ENCODE assay signal across 15 cellular contexts in the genomic region with DNA sequence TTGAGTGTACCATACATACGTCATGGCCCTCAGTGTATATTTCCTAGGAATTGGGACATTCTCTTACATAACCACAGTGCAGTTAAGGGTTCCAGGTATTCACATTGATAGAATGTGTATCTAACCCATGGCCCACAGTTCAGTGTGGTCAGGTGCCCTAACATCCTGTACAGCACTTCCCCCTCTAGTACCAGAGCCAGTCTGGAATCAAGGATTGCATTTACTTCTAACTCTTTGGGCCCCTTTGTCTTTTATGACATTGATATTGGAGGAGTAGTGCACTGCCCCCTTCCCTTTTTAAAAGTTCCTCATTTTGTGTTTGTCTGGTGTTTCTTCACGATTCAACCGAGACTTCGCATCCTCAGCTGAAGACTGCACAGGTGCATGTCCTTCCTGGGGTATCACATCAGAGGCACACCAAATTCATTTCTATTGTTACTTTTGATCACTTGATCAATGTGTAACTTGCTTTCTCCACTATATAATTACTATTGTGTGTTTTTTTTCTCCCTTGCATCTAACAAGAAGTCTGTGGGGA. TPM values are rescaled to one million over a fixed set of nuclear protein-coding genes. Genes with fewer than 3 reads are reported as not detected.
"Had no signal": no experiment of that assay in that cellular context is flagged by ENCODE, and none has a peak within 500 bp of the region (broad histone marks: within the 10 kb centered on the region; RNA-seq: fewer than 3 reads in every experiment).

No MANE protein-coding gene starts in this region.

- H3K36me3 ChIP-seq: brain microvascular endothelial cell, uterus had no signal

- H3K4me1 Mint-ChIP-seq: neural crest cell had no signal

- H3K4me3 Mint-ChIP-seq: dendritic cell treated with granulocyte-macrophage colony-stimulating factor and Interleukin-4, amounts not matched to agents 40 ng/mL and 50 ng/mL, for 4 days; neural crest cell had no signal

- H3K9ac ChIP-seq: parathyroid adenoma had no signal

- H3K4me1 ChIP-seq: parathyroid adenoma, tibial artery, uterus had no signal

- ATAC-seq: activated naive CD4-positive, alpha-beta T cell treated with anti-CD3 and anti-CD28 coated beads, Interleukin-2, amount 50 U/mL, for 72 hours had no signal

- H3K27ac Mint-ChIP-seq: activated naive CD4-positive, alpha-beta T cell treated with anti-CD3 and anti-CD28 coated beads, Interleukin-2, amount 50 U/mL, for 72 hours; dendritic cell treated with granulocyte-macrophage colony-stimulating factor and Interleukin-4, amounts not matched to agents 40 ng/mL and 50 ng/mL, for 4 days had no signal

- H3K4me3 ChIP-seq: tibial artery, uterus had no signal

- H3K9me3 ChIP-seq: tibial artery, uterus had no signal

- H3K9me3 Mint-ChIP-seq: activated naive CD4-positive, alpha-beta T cell treated with anti-CD3 and anti-CD28 coated beads, Interleukin-2, amount 50 U/mL, for 72 hours; dendritic cell treated with granulocyte-macrophage colony-stimulating factor and Interleukin-4, amounts not matched to agents 40 ng/mL and 50 ng/mL, for 4 days; neural crest cell had no signal

- H3K27ac ChIP-seq: brain microvascular endothelial cell, parathyroid adenoma, tibial artery, uterus had no signal

- DNase-seq: activated CD4-positive, alpha-beta T cell treated with anti-CD3 and anti-CD28 coated beads for 48 hours; activated CD8-positive, alpha-beta memory T cell treated with anti-CD3 and anti-CD28 coated beads for 24 hours; amygdala; brain microvascular endothelial cell; hippocampal formation; left ventricle myocardium superior; mesendoderm; small intestine; tibial artery; uterus had no signal

- H3K27me3 ChIP-seq: brain microvascular endothelial cell, tibial artery, uterus had no signal

- H3K36me3 Mint-ChIP-seq: activated naive CD4-positive, alpha-beta T cell treated with anti-CD3 and anti-CD28 coated beads, Interleukin-2, amount 50 U/mL, for 72 hours had no signal

RNA-seq across cellular contexts. Expression of a gene that starts 22.4 kb away (rescaled TPM):
- total RNA-seq: activated naive CD4-positive, alpha-beta T cell treated with anti-CD3 and anti-CD28 coated beads, Interleukin-2, amount 50 U/mL, for 72 hours; epithelial cell of proximal tubule; neural crest cell had no signal
